1 cellular context compared by ENCODE assay signal in genomic region chr3:196193738-196194541, GRCh38.
TF ChIP-seq lines count a peak whose summit lies in the region.

No MANE protein-coding gene starts in this region.

TF ChIP-seq in K562, 482 proteins besides CTCF, POLR2A, EP300 and RAD21 (continued from another document and continues in another):
- TF ChIP-seq, protein P1, sequence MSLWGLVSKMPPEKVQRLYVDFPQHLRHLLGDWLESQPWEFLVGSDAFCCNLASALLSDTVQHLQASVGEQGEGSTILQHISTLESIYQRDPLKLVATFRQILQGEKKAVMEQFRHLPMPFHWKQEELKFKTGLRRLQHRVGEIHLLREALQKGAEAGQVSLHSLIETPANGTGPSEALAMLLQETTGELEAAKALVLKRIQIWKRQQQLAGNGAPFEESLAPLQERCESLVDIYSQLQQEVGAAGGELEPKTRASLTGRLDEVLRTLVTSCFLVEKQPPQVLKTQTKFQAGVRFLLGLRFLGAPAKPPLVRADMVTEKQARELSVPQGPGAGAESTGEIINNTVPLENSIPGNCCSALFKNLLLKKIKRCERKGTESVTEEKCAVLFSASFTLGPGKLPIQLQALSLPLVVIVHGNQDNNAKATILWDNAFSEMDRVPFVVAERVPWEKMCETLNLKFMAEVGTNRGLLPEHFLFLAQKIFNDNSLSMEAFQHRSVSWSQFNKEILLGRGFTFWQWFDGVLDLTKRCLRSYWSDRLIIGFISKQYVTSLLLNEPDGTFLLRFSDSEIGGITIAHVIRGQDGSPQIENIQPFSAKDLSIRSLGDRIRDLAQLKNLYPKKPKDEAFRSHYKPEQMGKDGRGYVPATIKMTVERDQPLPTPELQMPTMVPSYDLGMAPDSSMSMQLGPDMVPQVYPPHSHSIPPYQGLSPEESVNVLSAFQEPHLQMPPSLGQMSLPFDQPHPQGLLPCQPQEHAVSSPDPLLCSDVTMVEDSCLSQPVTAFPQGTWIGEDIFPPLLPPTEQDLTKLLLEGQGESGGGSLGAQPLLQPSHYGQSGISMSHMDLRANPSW (CRISPR knock-in tag; IDR thresholded peaks at IDR 0.05): no peak
- TF ChIP-seq, protein P2, sequence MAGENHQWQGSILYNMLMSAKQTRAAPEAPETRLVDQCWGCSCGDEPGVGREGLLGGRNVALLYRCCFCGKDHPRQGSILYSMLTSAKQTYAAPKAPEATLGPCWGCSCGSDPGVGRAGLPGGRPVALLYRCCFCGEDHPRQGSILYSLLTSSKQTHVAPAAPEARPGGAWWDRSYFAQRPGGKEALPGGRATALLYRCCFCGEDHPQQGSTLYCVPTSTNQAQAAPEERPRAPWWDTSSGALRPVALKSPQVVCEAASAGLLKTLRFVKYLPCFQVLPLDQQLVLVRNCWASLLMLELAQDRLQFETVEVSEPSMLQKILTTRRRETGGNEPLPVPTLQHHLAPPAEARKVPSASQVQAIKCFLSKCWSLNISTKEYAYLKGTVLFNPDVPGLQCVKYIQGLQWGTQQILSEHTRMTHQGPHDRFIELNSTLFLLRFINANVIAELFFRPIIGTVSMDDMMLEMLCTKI (IDR thresholded peaks at IDR 0.05; ENCODE audit: partially characterized antibody): no peak
- TF ChIP-seq RUNX1 (IDR thresholded peaks at IDR 0.05; ENCODE audit: low read depth): no peak
- TF ChIP-seq SRF (CRISPR knock-in tag; IDR thresholded peaks at IDR 0.05): no peak
- no peak for TF ChIP-seq GTF2E2 (tag; IDR thresholded peaks at IDR 0.05)
- no peak for TF ChIP-seq MCM2 (IDR thresholded peaks at IDR 0.05; ENCODE audit: low read depth)
- no peak for TF ChIP-seq ZNF740 (CRISPR knock-in tag; IDR thresholded peaks at IDR 0.05)
- no peak for TF ChIP-seq ZNF740 (tag; IDR thresholded peaks at IDR 0.05)
- TF ChIP-seq CHD2 (IDR thresholded peaks at IDR 0.05; ENCODE audit: low read depth, low read length): no peak
- TF ChIP-seq ESRRA (IDR thresholded peaks at IDR 0.05; ENCODE audit: borderline replicate concordance, low read depth): no peak
- TF ChIP-seq ILK (tag; IDR thresholded peaks at IDR 0.05; ENCODE audit: borderline replicate concordance, low read depth): no peak
- no peak for TF ChIP-seq HCFC1 (IDR thresholded peaks at IDR 0.05; ENCODE audit: low read depth, low read length)
- peak; percentile 60; the same call in 1 of the 2 replicates for TF ChIP-seq ZNF311 (CRISPR knock-in tag; IDR thresholded peaks at IDR 0.05)
- TF ChIP-seq CEBPG (CRISPR knock-in tag; IDR thresholded peaks at IDR 0.05): 0 out of 2 replicates have a peak, but pooled peaks have one; percentile 21
- TF ChIP-seq CEBPG (tag; conservative IDR thresholded peaks at IDR 0.05 in 1 of 2, IDR thresholded peaks at IDR 0.05 in 1 of 2): peak in 1 of 2 experiments; percentile 52; a peak in 2 of 4 replicates
- no peak for TF ChIP-seq CBX8 (IDR thresholded peaks at IDR 0.05; ENCODE audit: borderline replicate concordance, extremely low read depth, low read depth, low read length, poor library complexity, severe bottlenecking)
- TF ChIP-seq SMAD3 (CRISPR knock-in tag; conservative IDR thresholded peaks at IDR 0.05): no peak
- peak; percentile 44 for TF ChIP-seq DMBX1 (CRISPR knock-in tag; IDR thresholded peaks at IDR 0.05; ENCODE audit: borderline replicate concordance)
- TF ChIP-seq IRF1 (CRISPR knock-in tag; IDR thresholded peaks at IDR 0.05; ENCODE audit: borderline replicate concordance): no peak
- TF ChIP-seq PRPF4 (IDR thresholded peaks at IDR 0.05; ENCODE audit: insufficient read depth, low read depth, low read length, poor library complexity, severe bottlenecking): no peak
- TF ChIP-seq ELF4 (CRISPR knock-in tag; IDR thresholded peaks at IDR 0.05): peak; percentile 42; the same call in 1 of the 2 replicates
- TF ChIP-seq KDM2B (CRISPR knock-in tag; IDR thresholded peaks at IDR 0.05): no peak
- TF ChIP-seq SIN3A (IDR thresholded peaks at IDR 0.05; ENCODE audit: borderline replicate concordance in 2 of 2, control insufficient read depth in 1 of 2, low read depth in 2 of 2, low read length in 2 of 2): no peak
- TF ChIP-seq SAFB2 (IDR thresholded peaks at IDR 0.05; ENCODE audit: borderline replicate concordance, low read depth, low read length, severe bottlenecking): no peak
- 0 out of 2 replicates have a peak, but pooled peaks have one; percentile 17 for TF ChIP-seq RNF2 (IDR thresholded peaks at IDR 0.05)
- no peak for TF ChIP-seq ZNF696 (CRISPR knock-in tag; conservative IDR thresholded peaks at IDR 0.05)
- TF ChIP-seq, protein P3, sequence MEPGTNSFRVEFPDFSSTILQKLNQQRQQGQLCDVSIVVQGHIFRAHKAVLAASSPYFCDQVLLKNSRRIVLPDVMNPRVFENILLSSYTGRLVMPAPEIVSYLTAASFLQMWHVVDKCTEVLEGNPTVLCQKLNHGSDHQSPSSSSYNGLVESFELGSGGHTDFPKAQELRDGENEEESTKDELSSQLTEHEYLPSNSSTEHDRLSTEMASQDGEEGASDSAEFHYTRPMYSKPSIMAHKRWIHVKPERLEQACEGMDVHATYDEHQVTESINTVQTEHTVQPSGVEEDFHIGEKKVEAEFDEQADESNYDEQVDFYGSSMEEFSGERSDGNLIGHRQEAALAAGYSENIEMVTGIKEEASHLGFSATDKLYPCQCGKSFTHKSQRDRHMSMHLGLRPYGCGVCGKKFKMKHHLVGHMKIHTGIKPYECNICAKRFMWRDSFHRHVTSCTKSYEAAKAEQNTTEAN (CRISPR knock-in tag; IDR thresholded peaks at IDR 0.05): no peak
- no peak for TF ChIP-seq PRMT5 (CRISPR knock-in tag; IDR thresholded peaks at IDR 0.05)
- no peak for TF ChIP-seq RB1 (IDR thresholded peaks at IDR 0.05; ENCODE audit: low read depth)
- TF ChIP-seq GABPB2 (CRISPR knock-in tag; conservative IDR thresholded peaks at IDR 0.05): no peak
- peak; percentile 15; the same call in 1 of the 2 replicates for TF ChIP-seq MTA2 (IDR thresholded peaks at IDR 0.05; ENCODE audit: low read depth)
- 0 out of 2 replicates have a peak, but pooled peaks have one; percentile 11 for TF ChIP-seq ZNF511 (CRISPR knock-in tag; IDR thresholded peaks at IDR 0.05)
- 0 out of 2 replicates have a peak, but pooled peaks have one; percentile 12 for TF ChIP-seq CREM (IDR thresholded peaks at IDR 0.05; ENCODE audit: low read depth)
- TF ChIP-seq, protein P4, sequence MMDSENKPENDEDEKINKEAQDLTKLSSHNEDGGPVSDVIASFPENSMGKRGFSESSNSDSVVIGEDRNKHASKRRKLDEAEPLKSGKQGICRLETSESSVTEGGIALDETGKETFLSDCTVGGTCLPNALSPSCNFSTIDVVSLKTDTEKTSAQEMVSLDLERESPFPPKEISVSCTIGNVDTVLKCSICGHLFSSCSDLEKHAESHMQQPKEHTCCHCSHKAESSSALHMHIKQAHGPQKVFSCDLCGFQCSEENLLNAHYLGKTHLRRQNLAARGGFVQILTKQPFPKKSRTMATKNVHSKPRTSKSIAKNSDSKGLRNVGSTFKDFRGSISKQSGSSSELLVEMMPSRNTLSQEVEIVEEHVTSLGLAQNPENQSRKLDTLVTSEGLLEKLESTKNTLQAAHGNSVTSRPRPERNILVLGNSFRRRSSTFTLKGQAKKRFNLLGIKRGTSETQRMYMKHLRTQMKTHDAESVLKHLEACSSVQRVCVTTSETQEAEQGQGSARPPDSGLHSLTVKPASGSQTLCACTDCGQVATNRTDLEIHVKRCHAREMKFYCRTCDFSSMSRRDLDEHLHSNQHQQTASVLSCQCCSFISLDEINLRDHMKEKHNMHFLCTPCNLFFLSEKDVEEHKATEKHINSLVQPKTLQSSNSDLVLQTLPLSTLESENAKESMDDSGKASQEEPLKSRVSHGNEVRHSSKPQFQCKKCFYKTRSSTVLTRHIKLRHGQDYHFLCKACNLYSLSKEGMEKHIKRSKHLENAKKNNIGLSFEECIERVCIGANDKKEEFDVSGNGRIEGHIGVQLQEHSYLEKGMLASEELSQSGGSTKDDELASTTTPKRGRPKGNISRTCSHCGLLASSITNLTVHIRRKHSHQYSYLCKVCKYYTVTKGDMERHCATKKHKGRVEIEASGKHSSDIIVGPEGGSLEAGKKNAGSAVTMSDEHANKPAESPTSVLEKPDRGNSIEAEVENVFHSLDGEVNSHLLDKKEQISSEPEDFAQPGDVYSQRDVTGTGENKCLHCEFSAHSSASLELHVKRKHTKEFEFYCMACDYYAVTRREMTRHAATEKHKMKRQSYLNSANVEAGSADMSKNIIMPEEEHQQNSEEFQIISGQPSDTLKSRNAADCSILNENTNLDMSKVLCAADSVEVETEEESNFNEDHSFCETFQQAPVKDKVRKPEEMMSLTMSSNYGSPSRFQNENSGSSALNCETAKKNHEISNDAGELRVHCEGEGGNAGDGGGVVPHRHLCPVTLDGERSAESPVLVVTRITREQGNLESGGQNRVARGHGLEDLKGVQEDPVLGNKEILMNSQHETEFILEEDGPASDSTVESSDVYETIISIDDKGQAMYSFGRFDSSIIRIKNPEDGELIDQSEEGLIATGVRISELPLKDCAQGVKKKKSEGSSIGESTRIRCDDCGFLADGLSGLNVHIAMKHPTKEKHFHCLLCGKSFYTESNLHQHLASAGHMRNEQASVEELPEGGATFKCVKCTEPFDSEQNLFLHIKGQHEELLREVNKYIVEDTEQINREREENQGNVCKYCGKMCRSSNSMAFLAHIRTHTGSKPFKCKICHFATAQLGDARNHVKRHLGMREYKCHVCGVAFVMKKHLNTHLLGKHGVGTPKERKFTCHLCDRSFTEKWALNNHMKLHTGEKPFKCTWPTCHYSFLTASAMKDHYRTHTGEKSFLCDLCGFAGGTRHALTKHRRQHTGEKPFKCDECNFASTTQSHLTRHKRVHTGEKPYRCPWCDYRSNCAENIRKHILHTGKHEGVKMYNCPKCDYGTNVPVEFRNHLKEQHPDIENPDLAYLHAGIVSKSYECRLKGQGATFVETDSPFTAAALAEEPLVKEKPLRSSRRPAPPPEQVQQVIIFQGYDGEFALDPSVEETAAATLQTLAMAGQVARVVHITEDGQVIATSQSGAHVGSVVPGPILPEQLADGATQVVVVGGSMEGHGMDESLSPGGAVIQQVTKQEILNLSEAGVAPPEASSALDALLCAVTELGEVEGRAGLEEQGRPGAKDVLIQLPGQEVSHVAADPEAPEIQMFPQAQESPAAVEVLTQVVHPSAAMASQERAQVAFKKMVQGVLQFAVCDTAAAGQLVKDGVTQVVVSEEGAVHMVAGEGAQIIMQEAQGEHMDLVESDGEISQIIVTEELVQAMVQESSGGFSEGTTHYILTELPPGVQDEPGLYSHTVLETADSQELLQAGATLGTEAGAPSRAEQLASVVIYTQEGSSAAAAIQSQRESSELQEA (IDR thresholded peaks at IDR 0.05; ENCODE audit: low read depth): no peak
- no peak for TF ChIP-seq CAMTA2 (CRISPR knock-in tag; conservative IDR thresholded peaks at IDR 0.05)
- no peak for TF ChIP-seq ZC3H4 (CRISPR knock-in tag; IDR thresholded peaks at IDR 0.05; ENCODE audit: borderline replicate concordance)
- no peak for TF ChIP-seq HINFP (tag; conservative IDR thresholded peaks at IDR 0.05; ENCODE audit: low read depth)
- TF ChIP-seq CTBP1 (IDR thresholded peaks at IDR 0.05; ENCODE audit: borderline replicate concordance): peak; percentile 60; the same call in 1 of the 2 replicates
- no peak for TF ChIP-seq ZFPM2 (CRISPR knock-in tag; IDR thresholded peaks at IDR 0.05)
- TF ChIP-seq IFI16 (CRISPR knock-in tag; IDR thresholded peaks at IDR 0.05): no peak
- TF ChIP-seq HNRNPLL (IDR thresholded peaks at IDR 0.05; ENCODE audit: low read depth, low read length, poor library complexity, severe bottlenecking): no peak
- no peak; the same call in 1 of the 2 replicates for TF ChIP-seq ARID3B (CRISPR knock-in tag; IDR thresholded peaks at IDR 0.05; ENCODE audit: borderline replicate concordance)
- TF ChIP-seq L3MBTL2 (IDR thresholded peaks at IDR 0.05): no peak
- no peak for TF ChIP-seq ZNF23 (CRISPR knock-in tag; IDR thresholded peaks at IDR 0.05)
- peak; percentile 84 for TF ChIP-seq ARID1B (IDR thresholded peaks at IDR 0.05)
- TF ChIP-seq ZFX (CRISPR knock-in tag; IDR thresholded peaks at IDR 0.05): peak; percentile 40
